12 cellular contexts compared by ENCODE assay signal in the genomic region with DNA sequence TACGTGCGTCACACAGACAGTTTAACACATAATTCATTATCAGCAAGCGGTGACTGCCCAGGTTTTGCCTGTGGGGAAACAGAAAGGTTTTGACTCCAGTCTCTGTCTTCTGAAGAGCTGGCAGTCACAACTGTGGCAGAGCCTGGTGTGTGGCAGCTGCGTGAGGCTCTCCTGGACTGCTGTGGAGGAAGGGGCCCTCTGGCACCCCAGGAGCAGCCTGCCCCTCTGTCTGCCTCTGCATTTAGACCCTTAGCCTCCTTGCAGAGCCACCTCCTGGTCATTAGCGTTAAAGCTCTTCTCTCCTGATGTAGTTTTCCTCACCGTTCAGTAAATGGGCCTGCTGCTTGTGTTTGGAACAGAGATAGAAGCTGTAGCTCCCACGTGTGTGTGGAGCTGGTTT. TPM values are rescaled to one million over a fixed set of nuclear protein-coding genes. Genes with fewer than 3 reads are reported as not detected.
DNase-seq lines count a peak whose midpoint lies in the region; ATAC-seq and TF ChIP-seq lines count a peak whose summit lies in the region.
"Had no signal": no experiment of that assay in that cellular context is flagged by ENCODE, and none has a peak within 500 bp of the region (broad histone marks: within the 10 kb centered on the region; RNA-seq: fewer than 3 reads in every experiment).

No MANE protein-coding gene starts in this region.

- ATAC-seq in GM21737 (IDR thresholded peaks at IDR 0.05; ENCODE audit: unreplicated experiment), result no peak
- ATAC-seq: stimulated activated effector memory CD8-positive, alpha-beta T cell treated with anti-CD3 and anti-CD28 coated beads, Interleukin-12 subunit alpha, Interleukin-12 subunit beta, amount 100 ng/mL, for 72 hours had no signal

- DNase-seq in BE2C, result no peak
- peak; percentile 70 for DNase-seq in SK-N-SH
- no peak for DNase-seq in fibroblast of the aortic adventitia (ENCODE audit: low read depth)
- no peak for DNase-seq in testis
- DNase-seq in SJCRH30, result no peak
- DNase-seq in germinal center (ENCODE audit: low spot score), result no peak
- DNase-seq: activated CD4-positive, CD25-positive, alpha-beta regulatory T cell treated with anti-CD3 and anti-CD28 coated beads, Interleukin-2, amount 50 U/mL, for 72 hours; aorta; foreskin melanocyte had no signal

- POLR2A ChIA-PET in SK-N-SH (lab: Yijun Ruan, JAX), result no interaction called here

- no peak overlapping the region for H3K27ac ChIP-seq in SK-N-SH (ENCODE audit: low read depth in 2 of 2, low read length in 1 of 2)
- H3K27ac ChIP-seq in testis, result no peak overlapping the region
- no peak overlapping the region for H3K27ac ChIP-seq in SJCRH30

- peak; percentile 54 for TF ChIP-seq CTCF in BE2C (IDR thresholded peaks at IDR 0.05; ENCODE audit: low read depth, low read length)
- 0 out of 2 replicates have a peak, but pooled peaks have one; percentile 0 for TF ChIP-seq CTCF in GM12875 (IDR thresholded peaks at IDR 0.05; ENCODE audit: borderline replicate concordance, insufficient read depth, low read depth, low read length)
- TF ChIP-seq CTCF in SK-N-SH (IDR thresholded peaks at IDR 0.05), result peak; percentile 30; the same call in 1 of the 2 replicates
- TF ChIP-seq CTCF in fibroblast of the aortic adventitia (IDR thresholded peaks at IDR 0.05; ENCODE audit: insufficient read depth, low read length), result peak; percentile 26
- no peak for TF ChIP-seq CTCF in testis (IDR thresholded peaks at IDR 0.05)

- H3K4me1 ChIP-seq in BE2C, result no peaks in the 10 kb centered on the region
- peaks cover 0 to 6% of the 10 kb centered on the region in 2 experiments; a peak in 1 of 4 replicates for H3K4me1 ChIP-seq in SK-N-SH (ENCODE audit: control insufficient read depth in 1 of 2, insufficient read depth in 2 of 2, low read depth in 1 of 2, low read length in 1 of 2)
- no peaks in the 10 kb centered on the region for H3K4me1 ChIP-seq in testis
- no peaks in the 10 kb centered on the region for H3K4me1 ChIP-seq in SJCRH30

- H3K27me3 ChIP-seq in BE2C (no peaks in the 10 kb centered on the region), SK-N-SH (ENCODE audit: insufficient read depth) (no peaks in the 10 kb centered on the region), testis (no peaks in the 10 kb centered on the region), SJCRH30 (no peaks in the 10 kb centered on the region)

- H2AFZ ChIP-seq in SK-N-SH (ENCODE audit: low read depth), result no peak overlapping the region

- no peaks in the 10 kb centered on the region for H3K9me3 ChIP-seq in BE2C
- H3K9me3 ChIP-seq in SK-N-SH, result no peaks in the 10 kb centered on the region
- H3K9me3 ChIP-seq in testis, result no peaks in the 10 kb centered on the region
- no peaks in the 10 kb centered on the region; the same call in 1 of the 2 replicates for H3K9me3 ChIP-seq in SJCRH30 (replicated peaks)

- H3K4me2 ChIP-seq in SK-N-SH, result no peak overlapping the region

- TF ChIP-seq EP300 in SK-N-SH (IDR thresholded peaks at IDR 0.05; ENCODE audit: borderline replicate concordance in 1 of 2, low read depth in 1 of 2, low read length in 1 of 2), result no peak

- H3K9ac ChIP-seq in SK-N-SH, result no peak overlapping the region

- no peak for TF ChIP-seq POLR2A in testis (IDR thresholded peaks at IDR 0.05)

- peaks cover 11% of the 10 kb centered on the region; the same call in 1 of the 2 replicates for H3K36me3 ChIP-seq in BE2C
- peaks cover 2 to 11% of the 10 kb centered on the region in 2 experiments for H3K36me3 ChIP-seq in SK-N-SH (replicated peaks in 1 of 2; ENCODE audit: control insufficient read depth in 1 of 2, insufficient read depth in 2 of 2, low read length in 1 of 2)
- no peaks in the 10 kb centered on the region for H3K36me3 ChIP-seq in testis (ENCODE audit: low read depth, missing control alignments)
- no peaks in the 10 kb centered on the region for H3K36me3 ChIP-seq in SJCRH30

- H3K9me2 ChIP-seq in SK-N-SH, result no peaks in the 10 kb centered on the region

- H3K4me3 ChIP-seq in BE2C (ENCODE audit: low read depth, low read length) (no peak overlapping the region), GM12875 (ENCODE audit: low read depth, low read length) (no peak overlapping the region), SK-N-SH (ENCODE audit: low read depth in 2 of 2, low read length in 1 of 2) (no peak overlapping the region; a peak in 1 of 4 replicates), fibroblast of the aortic adventitia (ENCODE audit: low read depth, low read length) (no peak overlapping the region), testis (no peak overlapping the region), SJCRH30 (no peak overlapping the region)

- peaks cover 11% of the 10 kb centered on the region; the same call in 1 of the 2 replicates for H4K20me1 ChIP-seq in SK-N-SH (ENCODE audit: insufficient read depth)

- H3F3A ChIP-seq in SK-N-SH (replicated peaks; ENCODE audit: insufficient read depth), result peaks cover 5% of the 10 kb centered on the region

- intact Hi-C loops in testis (cut with DNase I; ENCODE audit: low total_unique reads), result no loop called here

- H3K79me2 ChIP-seq in SK-N-SH (ENCODE audit: insufficient read depth), result peaks cover 66% of the 10 kb centered on the region

- 60% methylated on average over 7 of the region's 7 CpGs for WGBS in SK-N-SH (ENCODE audit: low lambda C conversion rate)
- 69 to 71% methylated on average over 7 of the region's 7 CpGs for WGBS in testis, 2 donors

- CTCF ChIA-PET in SK-N-SH (lab: Yijun Ruan, JAX), result interaction anchor here (0.9 to 1.9 kb wide), 9 partner anchors 8 to 209 kb away, joined by 3 to 11 read pairs (median 4); a partner anchor contains a TSS

- TF ChIP-seq RAD21 in SK-N-SH (IDR thresholded peaks at IDR 0.05; ENCODE audit: low read length), result peak; percentile 37

TF ChIP-seq in SK-N-SH, 30 proteins besides CTCF, POLR2A, EP300 and RAD21 (continues in another document):
- peak; percentile 26; the same call in 1 of the 2 replicates for TF ChIP-seq SMC3 (IDR thresholded peaks at IDR 0.05; ENCODE audit: low read depth, low read length)
- TF ChIP-seq, protein P1, sequence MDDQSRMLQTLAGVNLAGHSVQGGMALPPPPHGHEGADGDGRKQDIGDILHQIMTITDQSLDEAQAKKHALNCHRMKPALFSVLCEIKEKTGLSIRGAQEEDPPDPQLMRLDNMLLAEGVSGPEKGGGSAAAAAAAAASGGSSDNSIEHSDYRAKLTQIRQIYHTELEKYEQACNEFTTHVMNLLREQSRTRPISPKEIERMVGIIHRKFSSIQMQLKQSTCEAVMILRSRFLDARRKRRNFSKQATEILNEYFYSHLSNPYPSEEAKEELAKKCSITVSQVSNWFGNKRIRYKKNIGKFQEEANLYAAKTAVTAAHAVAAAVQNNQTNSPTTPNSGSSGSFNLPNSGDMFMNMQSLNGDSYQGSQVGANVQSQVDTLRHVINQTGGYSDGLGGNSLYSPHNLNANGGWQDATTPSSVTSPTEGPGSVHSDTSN (IDR thresholded peaks at IDR 0.05), result no peak
- TF ChIP-seq TCF12 (IDR thresholded peaks at IDR 0.05), result no peak

RNA-seq across cellular contexts. Expression of a gene that starts 10.9 kb away (rescaled TPM):
- polyA plus RNA-seq in BE2C (2012; ENCODE audit: insufficient read depth, insufficient read length, low read depth), result 21.3 TPM
- polyA plus RNA-seq in SK-N-SH (2012; rRNA removed) (12.1 and 13.0 TPM in 2 replicates), testis (ENCODE audit: insufficient read depth, low read depth, low replicate concordance) (27.6 TPM)
- polyA plus RNA-seq in SK-N-SH (2012; cell fraction: cytosol; rRNA removed), result 5.0 and 8.5 TPM in 2 replicates
- polyA plus RNA-seq in SK-N-SH (2012; cell fraction: nucleus; rRNA removed), result 26.7 and 31.3 TPM in 2 replicates
- total RNA-seq in fibroblast of the aortic adventitia (ENCODE audit: low replicate concordance) (12.0 and 14.6 TPM in 2 replicates), testis (10 to 100 TPM; 47.9 to 51.2 TPM)
- total RNA-seq in SJCRH30 (2014; rRNA removed; shearing (Covaris generic)), result 13.2 and 14.4 TPM in 2 replicates

RNA-seq across cellular contexts. Expression of a gene that starts 30.0 kb away (rescaled TPM):
- polyA plus RNA-seq in BE2C (2012; ENCODE audit: insufficient read depth, insufficient read length, low read depth), result 1.3 TPM
- polyA plus RNA-seq in SK-N-SH (2012; rRNA removed), result 0.10 and 0.16 TPM in 2 replicates
- 0.09 and 0.10 TPM in 2 replicates for polyA plus RNA-seq in SK-N-SH (2012; cell fraction: cytosol; rRNA removed)
- polyA plus RNA-seq in SK-N-SH (2012; cell fraction: nucleus; rRNA removed), result 0.37 and 1.4 TPM in 2 replicates
- total RNA-seq in fibroblast of the aortic adventitia (ENCODE audit: low replicate concordance), result 0.18 and 0.25 TPM in 2 replicates
- total RNA-seq in testis, result 10 to 100 TPM in 1 of 2 donors, 1 to 10 TPM in 1; 3.5 to 10.5 TPM
- 1.1 TPM for polyA plus RNA-seq in testis (ENCODE audit: insufficient read depth, low read depth, low replicate concordance)
- total RNA-seq in SJCRH30 (2014; rRNA removed; shearing (Covaris generic)), result 0.04 and 0.05 TPM in 2 replicates

RNA-seq across cellular contexts. Expression of a gene that starts 31.0 kb away (rescaled TPM):
- 116 TPM for polyA plus RNA-seq in BE2C (2012; ENCODE audit: insufficient read depth, insufficient read length, low read depth)
- polyA plus RNA-seq in SK-N-SH (2012; rRNA removed), result 38.7 and 41.0 TPM in 2 replicates
- polyA plus RNA-seq in SK-N-SH (2012; cell fraction: cytosol; rRNA removed), result 12.1 and 22.4 TPM in 2 replicates
- 154 and 238 TPM in 2 replicates for polyA plus RNA-seq in SK-N-SH (2012; cell fraction: nucleus; rRNA removed)
- 20.7 and 29.1 TPM in 2 replicates for total RNA-seq in fibroblast of the aortic adventitia (ENCODE audit: low replicate concordance)
- total RNA-seq in testis, result 100 to 1,000 TPM in 1 of 2 donors, 10 to 100 TPM in 1; 95.4 to 123 TPM
- 80.5 TPM for polyA plus RNA-seq in testis (ENCODE audit: insufficient read depth, low read depth, low replicate concordance)
- 20.9 and 24.4 TPM in 2 replicates for total RNA-seq in SJCRH30 (2014; rRNA removed; shearing (Covaris generic))

RNA-seq across cellular contexts. Expression of a gene that starts 34.0 kb away (rescaled TPM):
- 13.5 TPM for polyA plus RNA-seq in BE2C (2012; ENCODE audit: insufficient read depth, insufficient read length, low read depth)
- polyA plus RNA-seq in SK-N-SH (2012; rRNA removed), result 0.69 and 0.70 TPM in 2 replicates
- polyA plus RNA-seq in SK-N-SH (2012; cell fraction: cytosol; rRNA removed), result 0.40 and 0.58 TPM in 2 replicates
- 1.4 and 1.8 TPM in 2 replicates for polyA plus RNA-seq in SK-N-SH (2012; cell fraction: nucleus; rRNA removed)
- total RNA-seq in fibroblast of the aortic adventitia (ENCODE audit: low replicate concordance), result 2.0 and 2.5 TPM in 2 replicates
- 1 to 10 TPM; 4.5 TPM for total RNA-seq in testis
- polyA plus RNA-seq in testis (ENCODE audit: insufficient read depth, low read depth, low replicate concordance), result 3.0 TPM
- 0.08 TPM in 1 of 2 replicates, not detected in the other for total RNA-seq in SJCRH30 (2014; rRNA removed; shearing (Covaris generic))

RNA-seq across cellular contexts. Expression of a gene that starts 35.3 kb away (rescaled TPM):
- polyA plus RNA-seq in BE2C (2012; ENCODE audit: insufficient read depth, insufficient read length, low read depth), result 215 TPM
- 158 and 167 TPM in 2 replicates for polyA plus RNA-seq in SK-N-SH (2012; rRNA removed)
- polyA plus RNA-seq in SK-N-SH (2012; cell fraction: cytosol; rRNA removed), result 83.5 and 115 TPM in 2 replicates
- polyA plus RNA-seq in SK-N-SH (2012; cell fraction: nucleus; rRNA removed), result 144 and 254 TPM in 2 replicates
- total RNA-seq in fibroblast of the aortic adventitia (ENCODE audit: low replicate concordance), result 85.0 and 86.0 TPM in 2 replicates
- 100 to 1,000 TPM; 161 to 185 TPM for total RNA-seq in testis
- 72.1 TPM for polyA plus RNA-seq in testis (ENCODE audit: insufficient read depth, low read depth, low replicate concordance)
- 60.9 and 72.6 TPM in 2 replicates for total RNA-seq in SJCRH30 (2014; rRNA removed; shearing (Covaris generic))

Comparison
In these comparisons a context has a peak if more than half of its experiments do, and no peak if none do; other contexts are left out.
1. CTCF ChIP-seq: peak in BE2C (single experiment), GM12875 (single experiment), SK-N-SH (single experiment) and fibroblast of the aortic adventitia (single experiment); none in testis (0 of 3).